In genomic region chr9:36166150-36166927, GRCh38 we compare ENCODE assay signal across 8 cellular contexts.
DNase-seq lines count a peak whose midpoint lies in the region; ATAC-seq and TF ChIP-seq lines count a peak whose summit lies in the region.

No MANE protein-coding gene starts in this region.

- H3K4me1 ChIP-seq in NT2/D1 (ENCODE audit: insufficient read depth, insufficient read length) (peaks cover 18% of the 10 kb centered on the region), mucosa of stomach (ENCODE audit: control insufficient read depth, insufficient read depth, low read length) (peaks cover 3% of the 10 kb centered on the region)

- H3K36me3 ChIP-seq in NT2/D1 (ENCODE audit: insufficient read depth, insufficient read length, low read length), result peaks cover 13% of the 10 kb centered on the region
- H3K36me3 ChIP-seq in mucosa of stomach (ENCODE audit: control insufficient read depth, insufficient read depth, low read length), result no peaks in the 10 kb centered on the region

- H3K9ac ChIP-seq in NT2/D1 (ENCODE audit: insufficient read length, low read depth) (peak overlapping the region; percentile 58), mucosa of stomach (ENCODE audit: low read length) (peak overlapping the region; percentile 34)

- H3K4me3 ChIP-seq in NT2/D1 (ENCODE audit: insufficient read length, low read depth), result peak overlapping the region; percentile 15
- no peak overlapping the region for H3K4me3 ChIP-seq in mucosa of stomach (ENCODE audit: low read length)

- H3K27me3 ChIP-seq in NT2/D1 (ENCODE audit: insufficient read depth, insufficient read length) (no peaks in the 10 kb centered on the region), mucosa of stomach (ENCODE audit: control insufficient read depth, insufficient read depth, low read length) (peaks cover 5% of the 10 kb centered on the region)

- DNase-seq in Ammon's horn (ENCODE audit: low spot score), result peak; percentile 85
- DNase-seq in GM19238 (ENCODE audit: insufficient read length, low spot score), result peak; percentile 84
- DNase-seq in NT2/D1 (ENCODE audit: low read depth, low spot score), result peak; percentile 48
- peak; percentile 72 for DNase-seq in activated T-cell treated with anti-CD3 and anti-CD28 coated beads for 1 hour (ENCODE audit: low read depth)
- DNase-seq in erythroblast (lab: John Stamatoyannopoulos, UW), result peak; percentile 71 to 79
- DNase-seq in stimulated activated CD8-positive, alpha-beta memory T cell treated with anti-CD3 and anti-CD28 coated beads, Interleukin-4, amount 100 ng/mL, for 24 hours (ENCODE audit: low read depth), result peak; percentile 75

- ATAC-seq in HG03571 (IDR thresholded peaks at IDR 0.05; ENCODE audit: unreplicated experiment), result peak; percentile 69

- no peak for TF ChIP-seq POLR2A in erythroblast (IDR thresholded peaks at IDR 0.05; ENCODE audit: low read length)

- H3K9me3 ChIP-seq in NT2/D1 (ENCODE audit: insufficient read depth, low read length), result no peaks in the 10 kb centered on the region
- no peaks in the 10 kb centered on the region for H3K9me3 ChIP-seq in mucosa of stomach (ENCODE audit: control insufficient read depth, low read length)
